In genomic region chr3:170360916-170361315, GRCh38 we compare ENCODE assay signal across 12 cellular contexts. TPM values are rescaled to one million over a fixed set of nuclear protein-coding genes. Genes with fewer than 3 reads are reported as not detected.
A peak's percentile ranks its signal among the peaks of the same experiment; 100 is the strongest.
DNase-seq lines count a peak whose midpoint lies in the region; ATAC-seq, FAIRE-seq and TF ChIP-seq lines count a peak whose summit lies in the region.
"Had no signal": no experiment of that assay in that cellular context is flagged by ENCODE, and none has a peak within 500 bp of the region (broad histone marks: within the 10 kb centered on the region; RNA-seq: fewer than 3 reads in every experiment).

No MANE protein-coding gene starts in this region.

- H4K20me1 ChIP-seq in H1 (replicated peaks in 1 of 2; ENCODE audit: control insufficient read depth in 1 of 2, insufficient read depth in 2 of 2, low read length in 2 of 2) = peaks cover 4 to 10% of the 10 kb centered on the region in 2 experiments

- peaks cover 5% of the 10 kb centered on the region for H3K9me3 Mint-ChIP-seq in CD4-positive, alpha-beta T cell
- H3K9me3 Mint-ChIP-seq in natural killer cell treated with Interleukin-12 subunit alpha and Interleukin-12 subunit beta and Interleukin-15 and Interleukin-18, amount 100 ng/mL, for 72 hours = no peaks in the 10 kb centered on the region
- H3K9me3 Mint-ChIP-seq in activated naive CD4-positive, alpha-beta T cell treated with anti-CD3 and anti-CD28 coated beads, Interleukin-2, amount 50 U/mL, for 72 hours = peaks cover 0 to 8% of the 10 kb centered on the region in 2 donors

- no peak overlapping the region for H3K27ac ChIP-seq in CD4-positive, alpha-beta T cell (ENCODE audit: low read depth, low read length)
- no peak overlapping the region for H3K27ac ChIP-seq in H1 (ENCODE audit: low read depth, low read length)

- peak overlapping the region in 3 of 4 experiments; percentile 2 to 95 (median 77); a peak in 5 of 8 replicates for H3K4me3 ChIP-seq in H1 (ENCODE audit: extremely low read depth in 1 of 4, insufficient read depth in 2 of 4, low read depth in 3 of 4, low read length in 4 of 4)

- H3K36me3 ChIP-seq in H1 (ENCODE audit: control insufficient read depth in 2 of 4, insufficient read depth in 4 of 4, low read length in 3 of 4) = peaks cover 0 to 42% (median 6%) of the 10 kb centered on the region in 4 experiments; a peak in 6 of 8 replicates

- H2BK20ac ChIP-seq in H1 (ENCODE audit: low read length) = no peak overlapping the region

- H3K18ac ChIP-seq in H1 (ENCODE audit: extremely low read depth, low read length) = no peak overlapping the region

- H3K4me1 ChIP-seq in H1 (replicated peaks in 1 of 4; ENCODE audit: control insufficient read depth in 3 of 4, insufficient read depth in 4 of 4, low read length in 3 of 4) = peaks cover 0 to 9% (median 5%) of the 10 kb centered on the region in 4 experiments; a peak in 5 of 7 replicates

- CTCF ChIA-PET in CD4-positive, alpha-beta T cell (lab: Charles Lee) = interaction anchor here (1.1 kb wide), 1 partner anchor 44 kb away, joined by 3 read pairs; no protein-coding TSS in a partner anchor
- CTCF ChIA-PET in H1 (lab: Charles Lee; ENCODE audit: partially characterized antibody) = interaction anchor here (1.0 to 1.1 kb wide), 4 partner anchors 14 to 51 kb away, joined by 3 read pairs; no protein-coding TSS in a partner anchor

- peaks cover 35 to 77% of the 10 kb centered on the region in 2 experiments for H3K79me2 ChIP-seq in H1 (ENCODE audit: control insufficient read depth in 1 of 2, insufficient read depth in 2 of 2, low read length in 2 of 2)

- peaks cover 61% of the 10 kb centered on the region for H3K4me1 Mint-ChIP-seq in CD4-positive, alpha-beta T cell (ENCODE audit: low read depth)
- peaks cover 42% of the 10 kb centered on the region in 2 donors for H3K4me1 Mint-ChIP-seq in natural killer cell treated with Interleukin-12 subunit alpha and Interleukin-12 subunit beta and Interleukin-15 and Interleukin-18, amount 100 ng/mL, for 72 hours (ENCODE audit: low read depth in 2 of 2)

- no peaks in the 10 kb centered on the region for H3K27me3 ChIP-seq in CD4-positive, alpha-beta T cell (ENCODE audit: control insufficient read depth, insufficient read depth, low read length)
- no peaks in the 10 kb centered on the region for H3K27me3 ChIP-seq in H1 (replicated peaks in 1 of 4; ENCODE audit: control insufficient read depth in 3 of 4, extremely low read depth in 1 of 4, insufficient read depth in 3 of 4, low read length in 3 of 4)
- H3K27me3 ChIP-seq: dorsolateral prefrontal cortex had no signal

- no peaks in the 10 kb centered on the region for H3K27me3 Mint-ChIP-seq in CD4-positive, alpha-beta T cell
- no peaks in the 10 kb centered on the region for H3K27me3 Mint-ChIP-seq in natural killer cell treated with Interleukin-12 subunit alpha and Interleukin-12 subunit beta and Interleukin-15 and Interleukin-18, amount 100 ng/mL, for 72 hours

- H3K4me2 ChIP-seq in H1 (ENCODE audit: insufficient read depth in 1 of 2, low read depth in 2 of 2, low read length in 2 of 2) = peak overlapping the region; percentile 66 to 70

- POLR2A ChIA-PET in CD4-positive, alpha-beta T cell (lab: Charles Lee) = no interaction called here
- POLR2A ChIA-PET in H1 (lab: Charles Lee; ENCODE audit: partially characterized antibody) = interaction anchor here (0.8 to 2.2 kb wide), 5 partner anchors 10 to 506 kb away, joined by 3 to 6 read pairs (median 5); no protein-coding TSS in a partner anchor

- no peak overlapping the region for H4K5ac ChIP-seq in H1 (ENCODE audit: insufficient read length, low read depth, low read length)

- peaks cover 84% of the 10 kb centered on the region for H3K36me3 Mint-ChIP-seq in CD4-positive, alpha-beta T cell (ENCODE audit: low read depth)
- peaks cover 30% of the 10 kb centered on the region for H3K36me3 Mint-ChIP-seq in natural killer cell treated with Interleukin-12 subunit alpha and Interleukin-12 subunit beta and Interleukin-15 and Interleukin-18, amount 100 ng/mL, for 72 hours
- peaks cover 38 to 48% of the 10 kb centered on the region in 2 donors for H3K36me3 Mint-ChIP-seq in activated naive CD4-positive, alpha-beta T cell treated with anti-CD3 and anti-CD28 coated beads, Interleukin-2, amount 50 U/mL, for 72 hours

- H3K4me3 Mint-ChIP-seq in CD4-positive, alpha-beta T cell = peak overlapping the region; percentile 83
- H3K4me3 Mint-ChIP-seq in natural killer cell treated with Interleukin-12 subunit alpha and Interleukin-12 subunit beta and Interleukin-15 and Interleukin-18, amount 100 ng/mL, for 72 hours = peak overlapping the region; percentile 48

- no peak for DNase-seq in CD4-positive, alpha-beta T cell
- DNase-seq in M059J (ENCODE audit: low read depth) (peak; percentile 39), H1 (ENCODE audit: low read depth in 1 of 2, low spot score in 2 of 2) (no peak), activated T-cell treated with anti-CD3 and anti-CD28 coated beads for 4 hours (no peak), COLO668 (lab: John Stamatoyannopoulos, UW; ENCODE audit: unreplicated experiment) (no peak), 8988T (no peak)
- no peak for DNase-seq in natural killer cell treated with Interleukin-12 subunit alpha and Interleukin-12 subunit beta and Interleukin-15 and Interleukin-18, amount 100 ng/mL, for 72 hours (ENCODE audit: low spot score)
- DNase-seq in activated naive CD4-positive, alpha-beta T cell treated with anti-CD3 and anti-CD28 coated beads, Interleukin-2, amount 50 U/mL, for 72 hours (ENCODE audit: low spot score in 2 of 2) = no peak
- DNase-seq: activated CD4-positive, CD25-positive, alpha-beta regulatory T cell treated with anti-CD3 and anti-CD28 coated beads, Interleukin-2, amount 50 U/mL, for 72 hours; dorsolateral prefrontal cortex had no signal

- WGBS in H1 (ENCODE audit: extremely low coverage in 1 of 2, insufficient coverage in 1 of 2, insufficient read length in 1 of 2, insufficient replicate concordance in 2 of 2, low coverage in 1 of 2, low lambda C conversion rate in 2 of 2, missing lambda C conversion rate in 1 of 2), 2 experiments = 52% methylated on average over 5 of the region's 5 CpGs; no CpG with 5 or more reads in 1 of the 2 experiments

- FAIRE-seq in H1 (lab: Jason Lieb, UNC) = no peak
- FAIRE-seq: islet of Langerhans had no signal

- no peak for TF ChIP-seq EP300 in H1 (IDR thresholded peaks at IDR 0.05; ENCODE audit: borderline replicate concordance in 1 of 2, low read depth in 2 of 2, low read length in 2 of 2)

- H2BK15ac ChIP-seq in H1 (ENCODE audit: low read length) = no peak overlapping the region

- H4K8ac ChIP-seq in H1 (ENCODE audit: extremely low read depth, insufficient read depth, low read length) = no peak overlapping the region

- no peak for ATAC-seq in CD4-positive, alpha-beta T cell (ENCODE audit: poor library complexity)
- ATAC-seq in natural killer cell treated with Interleukin-12 subunit alpha and Interleukin-12 subunit beta and Interleukin-15 and Interleukin-18, amount 100 ng/mL, for 72 hours = no peak
- ATAC-seq in activated naive CD4-positive, alpha-beta T cell treated with anti-CD3 and anti-CD28 coated beads, Interleukin-2, amount 50 U/mL, for 72 hours = no peak
- ATAC-seq: sciatic nerve had no signal

- no peak for TF ChIP-seq RAD21 in H1 (IDR thresholded peaks at IDR 0.05 in 1 of 2, conservative IDR thresholded peaks at IDR 0.05 in 1 of 2; ENCODE audit: low read depth in 2 of 2, low read length in 2 of 2)

- H3K79me1 ChIP-seq in H1 (ENCODE audit: low read depth, low read length) = no peaks in the 10 kb centered on the region

- H2AK5ac ChIP-seq in H1 (ENCODE audit: low read depth, low read length) = no peak overlapping the region

- no peak overlapping the region for H3K56ac ChIP-seq in H1 (replicated peaks; ENCODE audit: insufficient read length, low read depth, low read length)

- no peak for TF ChIP-seq CTCF in CD4-positive, alpha-beta T cell (IDR thresholded peaks at IDR 0.05)
- no peak for TF ChIP-seq CTCF in H1 (IDR thresholded peaks at IDR 0.05; ENCODE audit: control extremely low read depth in 1 of 3, insufficient read depth in 1 of 3, low read depth in 1 of 3, low read length in 3 of 3)

- intact Hi-C loops in CD4-positive, alpha-beta T cell (cut with DNase I, micrococcal nuclease) = no loop called here

- H4K91ac ChIP-seq in H1 (replicated peaks; ENCODE audit: insufficient read length, low read length) = no peak overlapping the region

- no peak for TF ChIP-seq POLR2A in H1 (IDR thresholded peaks at IDR 0.05; ENCODE audit: control extremely low read depth in 1 of 2, low read depth in 2 of 2, low read length in 2 of 2)

- peaks cover 5% of the 10 kb centered on the region; the same call in 1 of the 2 replicates for H3K23me2 ChIP-seq in H1 (ENCODE audit: low read depth, low read length)

- no peak overlapping the region for H2BK5ac ChIP-seq in H1 (ENCODE audit: low read depth, low read length)

- H3K14ac ChIP-seq in H1 (ENCODE audit: insufficient read length) = no peak overlapping the region

- H2BK120ac ChIP-seq in H1 (replicated peaks; ENCODE audit: low read depth, low read length) = no peak overlapping the region

- no peak overlapping the region for H2BK12ac ChIP-seq in H1 (ENCODE audit: low read depth, low read length)

- no peak overlapping the region for H3K4ac ChIP-seq in H1 (replicated peaks; ENCODE audit: insufficient read length, low read depth, low read length)

- no peak overlapping the region for H2AFZ ChIP-seq in H1 (ENCODE audit: low read length)

- H3K9me3 ChIP-seq in CD4-positive, alpha-beta T cell (ENCODE audit: control insufficient read depth, low read length) = no peaks in the 10 kb centered on the region
- no peaks in the 10 kb centered on the region for H3K9me3 ChIP-seq in H1 (ENCODE audit: insufficient read depth in 2 of 2, low read depth in 1 of 2, low read length in 1 of 2)

- H3K27ac Mint-ChIP-seq in CD4-positive, alpha-beta T cell = peak overlapping the region; percentile 98
- no peak overlapping the region for H3K27ac Mint-ChIP-seq in natural killer cell treated with Interleukin-12 subunit alpha and Interleukin-12 subunit beta and Interleukin-15 and Interleukin-18, amount 100 ng/mL, for 72 hours
- no peak overlapping the region for H3K27ac Mint-ChIP-seq in activated naive CD4-positive, alpha-beta T cell treated with anti-CD3 and anti-CD28 coated beads, Interleukin-2, amount 50 U/mL, for 72 hours

- H3K9ac ChIP-seq in H1 (replicated peaks in 1 of 4; ENCODE audit: extremely low read depth in 1 of 4, low read depth in 3 of 4, low read length in 3 of 4) = peak overlapping the region in 2 of 4 experiments; percentile 5 to 6; a peak in 2 of 7 replicates

- no peak overlapping the region for H3K23ac ChIP-seq in H1 (ENCODE audit: insufficient read length)

RNA-seq across cellular contexts. Expression of gene SKIL, which starts 3.4 kb away (rescaled TPM):
- total RNA-seq in CD4-positive, alpha-beta T cell = 100 to 1,000 TPM; 121 to 130 TPM
- total RNA-seq in M059J (2014; rRNA removed; shearing (Covaris generic)) = 33.5 and 36.8 TPM in 2 replicates
- 266 and 277 TPM in 2 replicates for total RNA-seq in H1 (2021; fragmentation: NEBNext Ultra II Directional; extraction: Animal tissue kit (Norgen Biotek cat#: 25700))
- polyA plus RNA-seq in H1 (2011; rRNA removed) = 9.5 and 13.2 TPM in 2 replicates
- 18.5 TPM for polyA plus RNA-seq in H1 (2011; cell fraction: cytosol; rRNA removed)
- 20.1 TPM for polyA plus RNA-seq in H1 (2011; cell fraction: nucleus; rRNA removed)
- 29.1 to 79.4 TPM (median 36.5 TPM) in 4 replicates for polyA plus RNA-seq in H1 (2012, experiment 1 of 2)
- polyA plus RNA-seq in H1 (2012, experiment 2 of 2) = 2.7 TPM
- 92.2 TPM for polyA plus RNA-seq in H1 (2013, experiment 1 of 2)
- polyA plus RNA-seq in H1 (2013, experiment 2 of 2) = 96.2 TPM
- 158 and 178 TPM in 2 replicates for polyA minus RNA-seq in H1 (2011; rRNA and poly(A)+ RNA removed)
- polyA minus RNA-seq in H1 (2011; cell fraction: cytosol; rRNA and poly(A)+ RNA removed) = 75.6 TPM
- polyA minus RNA-seq in H1 (2011; cell fraction: nucleus; rRNA and poly(A)+ RNA removed) = 179 TPM
- 10 to 100 TPM; 40.0 to 41.0 TPM for total RNA-seq in natural killer cell treated with Interleukin-12 subunit alpha and Interleukin-12 subunit beta and Interleukin-15 and Interleukin-18, amount 100 ng/mL, for 72 hours
- 10 to 100 TPM; 16.8 to 21.9 TPM for total RNA-seq in activated naive CD4-positive, alpha-beta T cell treated with anti-CD3 and anti-CD28 coated beads, Interleukin-2, amount 50 U/mL, for 72 hours

RNA-seq across cellular contexts. Expression of gene CLDN11, which starts 57.8 kb away (rescaled TPM):
- total RNA-seq in CD4-positive, alpha-beta T cell = not detected
- 39.0 and 39.7 TPM in 2 replicates for total RNA-seq in M059J (2014; rRNA removed; shearing (Covaris generic))
- total RNA-seq in H1 (2021; fragmentation: NEBNext Ultra II Directional; extraction: Animal tissue kit (Norgen Biotek cat#: 25700)) = 10.5 and 12.5 TPM in 2 replicates
- polyA plus RNA-seq in H1 (2011; rRNA removed) = 4.8 and 8.1 TPM in 2 replicates
- polyA plus RNA-seq in H1 (2011; cell fraction: cytosol; rRNA removed) = 5.9 TPM
- 4.8 TPM for polyA plus RNA-seq in H1 (2011; cell fraction: nucleus; rRNA removed)
- polyA plus RNA-seq in H1 (2012, experiment 1 of 2) = 3.9 to 4.6 TPM (median 4.3 TPM) in 4 replicates
- polyA plus RNA-seq in H1 (2012, experiment 2 of 2) = 4.2 TPM
- polyA plus RNA-seq in H1 (2013, experiment 1 of 2) = 7.2 TPM
- polyA plus RNA-seq in H1 (2013, experiment 2 of 2) = 8.0 TPM
- 6.2 and 6.8 TPM in 2 replicates for polyA minus RNA-seq in H1 (2011; rRNA and poly(A)+ RNA removed)
- 9.5 TPM for polyA minus RNA-seq in H1 (2011; cell fraction: cytosol; rRNA and poly(A)+ RNA removed)
- 4.2 TPM for polyA minus RNA-seq in H1 (2011; cell fraction: nucleus; rRNA and poly(A)+ RNA removed)
- total RNA-seq in natural killer cell treated with Interleukin-12 subunit alpha and Interleukin-12 subunit beta and Interleukin-15 and Interleukin-18, amount 100 ng/mL, for 72 hours = under 1 TPM in 1 of 2 donors, not detected in 1; 0.53 TPM
- total RNA-seq in activated naive CD4-positive, alpha-beta T cell treated with anti-CD3 and anti-CD28 coated beads, Interleukin-2, amount 50 U/mL, for 72 hours = not detected
